21 cellular contexts compared by ENCODE assay signal in the genomic region with DNA sequence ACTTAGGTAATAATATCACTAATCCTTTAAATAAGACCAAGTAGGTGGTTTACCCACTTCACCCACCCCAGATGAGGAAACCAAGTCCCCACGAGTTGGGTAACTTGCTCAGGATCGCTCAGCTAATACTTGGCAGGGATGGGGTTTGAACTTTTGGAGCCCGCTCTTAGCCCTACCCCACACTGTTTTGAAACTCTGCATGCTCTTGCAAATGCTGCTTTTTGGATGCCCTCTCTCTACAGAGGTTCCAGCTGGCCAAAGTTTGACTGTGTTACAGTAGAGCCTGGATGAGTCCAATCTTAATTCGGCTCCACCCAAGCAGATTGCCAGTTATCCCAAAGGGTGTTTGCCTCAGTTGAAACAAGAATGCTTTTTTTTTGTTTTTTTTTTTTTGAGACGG. TPM values are rescaled to one million over a fixed set of nuclear protein-coding genes. Genes with fewer than 3 reads are reported as not detected.
DNase-seq lines count a peak whose midpoint lies in the region; ATAC-seq and TF ChIP-seq lines count a peak whose summit lies in the region.
"Had no signal": no experiment of that assay in that cellular context is flagged by ENCODE, and none has a peak within 500 bp of the region (broad histone marks: within the 10 kb centered on the region; RNA-seq: fewer than 3 reads in every experiment).

No MANE protein-coding gene starts in this region.

- 59 to 82% (median 70%) methylated on average over 5 of the region's 5 CpGs for WGBS in spleen, 5 donors

- no peaks in the 10 kb centered on the region for H3K27me3 ChIP-seq in uterus
- peaks cover 0 to 2% (median 0%) of the 10 kb centered on the region in 7 donors for H3K27me3 ChIP-seq in spleen (replicated peaks in 1 of 7)
- H3K27me3 ChIP-seq: adrenal gland had no signal

- no peak overlapping the region for H3K4me3 ChIP-seq in coronary artery
- no peak overlapping the region for H3K4me3 ChIP-seq in uterus
- H3K4me3 ChIP-seq in spleen, result no peak overlapping the region
- H3K4me3 ChIP-seq: adrenal gland, psoas muscle had no signal

- H3K36me3 ChIP-seq in uterus (no peaks in the 10 kb centered on the region), spleen (no peaks in the 10 kb centered on the region)
- H3K36me3 ChIP-seq: adrenal gland, WERI-Rb-1 had no signal

- H3K27ac ChIP-seq in coronary artery (peak overlapping the region; percentile 92 to 99), uterus (peak overlapping the region; percentile 73 to 94), spleen (peak overlapping the region in 4 of 8 donors; percentile 93 to 97 (median 94))
- H3K27ac ChIP-seq: psoas muscle, WERI-Rb-1 had no signal

- TF ChIP-seq POLR2A in uterus (IDR thresholded peaks at IDR 0.05), result no peak
- TF ChIP-seq POLR2A in spleen (IDR thresholded peaks at IDR 0.05), result no peak

- H3K9me3 ChIP-seq in uterus, result no peaks in the 10 kb centered on the region
- peaks cover 0 to 23% (median 13%) of the 10 kb centered on the region in 8 donors for H3K9me3 ChIP-seq in spleen
- H3K9me3 ChIP-seq: adrenal gland had no signal

- TF ChIP-seq CTCF in coronary artery (IDR thresholded peaks at IDR 0.05), result no peak
- no peak for TF ChIP-seq CTCF in omental fat pad (IDR thresholded peaks at IDR 0.05)
- no peak for TF ChIP-seq CTCF in uterus (IDR thresholded peaks at IDR 0.05)
- no peak for TF ChIP-seq CTCF in spleen (IDR thresholded peaks at IDR 0.05 in 8 of 11, conservative IDR thresholded peaks at IDR 0.05 in 3 of 11)

- intact Hi-C loops in left cardiac atrium (cut with DNase I), result no loop called here
- intact Hi-C loops in uterus (cut with DNase I; ENCODE audit: low total_unique reads), result no loop called here
- intact Hi-C loops in spleen (cut with DNase I; ENCODE audit: low total_unique reads), result no loop called here

- peak; percentile 39 to 67 for ATAC-seq in left cardiac atrium
- ATAC-seq in omental fat pad (ENCODE audit: low FRiP score), result peak; percentile 15

- DNase-seq in coronary artery (ENCODE audit: low spot score), result peak; percentile 85
- no peak for DNase-seq in left cardiac atrium
- no peak for DNase-seq in omental fat pad (ENCODE audit: low spot score)
- DNase-seq in uterus, result peak in 1 of 2 donors; percentile 54
- no peak for DNase-seq in NOMO-1 treated with DMSO at 0.1 percent for 48 hours (lab: John Stamatoyannopoulos, UW; ENCODE audit: unreplicated experiment)
- DNase-seq in spleen, result no peak
- DNase-seq in SHP77 treated with DMSO at 0.1 percent for 48 hours (lab: John Stamatoyannopoulos, UW), result no peak
- DNase-seq: activated CD4-positive, alpha-beta T cell treated with anti-CD3 and anti-CD28 coated beads, Interleukin-2, amount 50 U/mL, for 4 hours; activated gamma-delta T cell treated with Interleukin-2 at 50 U/mL for 16 hours; AML-193; Caco-2; effector CD4-positive, alpha-beta T cell; Kasumi-1; mesendoderm; NCI-H1105 treated with DMSO at 0.1 percent for 48 hours; NCI-H526 treated with DMSO at 0.1 percent for 48 hours; SIG-M5; T-helper 2 cell; WERI-Rb-1 had no signal

- H3K4me1 ChIP-seq in uterus (peaks cover 9 to 14% of the 10 kb centered on the region in 2 donors), spleen (peaks cover 19 to 83% (median 69%) of the 10 kb centered on the region in 6 donors)
- H3K4me1 ChIP-seq: psoas muscle had no signal

RNA-seq across cellular contexts. Expression of a gene that starts 6.8 kb away (rescaled TPM):
- total RNA-seq in left cardiac atrium (10 to 100 TPM; 29.4 to 37.7 TPM), omental fat pad (10 to 100 TPM; 29.6 to 45.9 (median 37.5) TPM), uterus (100 to 1,000 TPM in 1 of 4 donors, 10 to 100 TPM in 3; 40.5 to 178 (median 59.7) TPM), spleen (10 to 100 TPM; 31.5 to 77.7 (median 56.2) TPM)
- polyA plus RNA-seq in spleen, result 10 to 100 TPM in 2 of 3 donors, 1 to 10 TPM in 1; 4.5 to 17.1 (median 12.3) TPM
